In the genomic region with DNA sequence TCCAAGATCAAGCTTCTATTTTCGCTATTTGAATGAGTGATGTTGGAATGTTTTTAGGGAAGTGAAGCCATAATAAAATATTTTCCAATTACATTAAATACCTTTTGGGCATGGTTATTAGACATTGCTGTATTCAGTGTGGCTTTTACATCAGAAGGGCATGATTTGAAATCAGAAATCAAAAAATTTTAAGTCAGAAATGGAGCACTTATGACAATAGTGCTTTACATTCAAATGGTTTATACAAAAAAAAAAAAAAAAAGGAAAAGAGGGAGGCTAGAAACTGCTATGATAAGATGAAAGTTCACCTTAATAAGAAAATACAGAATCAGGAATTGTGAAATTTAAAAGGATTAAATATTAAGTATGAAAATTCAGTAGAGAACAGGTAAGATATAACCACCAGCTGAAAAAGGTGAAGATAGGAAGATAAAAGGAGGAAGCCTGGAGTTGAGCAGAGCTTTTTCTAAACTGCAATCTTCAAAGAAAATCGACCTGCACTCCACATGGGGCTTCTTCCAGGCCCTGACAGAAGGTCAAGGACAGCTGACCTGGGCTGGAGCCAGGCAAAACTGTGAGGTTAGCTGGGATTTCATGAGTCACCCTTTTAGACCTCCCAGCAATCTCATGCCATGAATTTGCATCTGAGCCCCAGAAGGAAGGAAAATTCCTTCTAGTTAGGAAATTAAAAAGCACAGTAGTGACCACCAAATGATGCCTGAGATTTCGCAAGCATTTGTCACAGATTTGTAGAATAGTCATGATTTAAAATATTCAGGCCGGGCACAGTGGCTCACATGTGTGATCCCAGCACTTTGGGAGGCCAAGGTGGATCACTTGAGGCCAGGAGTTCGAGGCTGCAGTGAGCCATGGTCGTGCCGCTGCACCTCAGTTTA, we compare ENCODE assay signal across 1 cellular context.
TF ChIP-seq lines count a peak whose summit lies in the region.

No MANE protein-coding gene starts in this region.

TF ChIP-seq in WTC11, 78 proteins besides CTCF, POLR2A, EP300 and RAD21:
- TF ChIP-seq, protein P1, sequence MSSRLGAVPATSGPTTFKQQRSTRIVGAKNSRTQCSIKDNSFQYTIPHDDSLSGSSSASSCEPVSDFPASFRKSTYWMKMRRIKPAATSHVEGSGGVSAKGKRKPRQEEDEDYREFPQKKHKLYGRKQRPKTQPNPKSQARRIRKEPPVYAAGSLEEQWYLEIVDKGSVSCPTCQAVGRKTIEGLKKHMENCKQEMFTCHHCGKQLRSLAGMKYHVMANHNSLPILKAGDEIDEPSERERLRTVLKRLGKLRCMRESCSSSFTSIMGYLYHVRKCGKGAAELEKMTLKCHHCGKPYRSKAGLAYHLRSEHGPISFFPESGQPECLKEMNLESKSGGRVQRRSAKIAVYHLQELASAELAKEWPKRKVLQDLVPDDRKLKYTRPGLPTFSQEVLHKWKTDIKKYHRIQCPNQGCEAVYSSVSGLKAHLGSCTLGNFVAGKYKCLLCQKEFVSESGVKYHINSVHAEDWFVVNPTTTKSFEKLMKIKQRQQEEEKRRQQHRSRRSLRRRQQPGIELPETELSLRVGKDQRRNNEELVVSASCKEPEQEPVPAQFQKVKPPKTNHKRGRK (CRISPR knock-in tag; IDR thresholded peaks at IDR 0.05; ENCODE audit: borderline replicate concordance), result no peak
- peak; percentile 34; the same call in 1 of the 2 replicates for TF ChIP-seq GABPB1 (CRISPR knock-in tag; IDR thresholded peaks at IDR 0.05)
